ENCODE assay signal across 26 cellular contexts in the genomic region with DNA sequence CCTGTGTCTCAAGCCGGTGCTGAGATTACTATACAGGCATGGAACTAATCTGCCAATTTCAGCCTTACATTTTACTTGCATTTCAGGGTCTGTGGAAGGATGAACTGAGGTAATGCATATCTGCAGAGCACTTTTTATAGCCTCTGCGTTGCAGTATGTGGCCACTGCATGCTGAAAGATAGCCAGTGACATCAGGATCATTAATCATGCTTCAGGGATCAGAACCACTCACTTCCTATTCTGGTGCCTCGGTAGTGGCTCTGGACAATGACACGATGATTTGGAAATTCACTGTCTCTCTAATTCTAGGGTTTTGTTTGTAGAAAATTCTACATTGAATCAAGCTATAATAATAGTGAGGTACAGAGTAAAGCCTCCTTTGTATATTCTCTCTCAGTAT.
"Had no signal": no experiment of that assay in that cellular context is flagged by ENCODE, and none has a peak within 500 bp of the region (broad histone marks: within the 10 kb centered on the region; RNA-seq: fewer than 3 reads in every experiment).

No MANE protein-coding gene starts in this region.

- H3K27me3 Mint-ChIP-seq: activated B cell treated with CpG ODN at 0.5 μM for 24 hours; activated CD4-positive, alpha-beta T cell treated with anti-CD3 and anti-CD28 coated beads for 36 hours; activated naive CD8-positive, alpha-beta T cell; activated T-cell treated with anti-CD3 and anti-CD28 coated beads, Interleukin-2, amount 50 U/mL, for 24 hours; activated T-helper 17 cell treated with anti-CD3 and anti-CD28 coated beads, Interleukin-2, amount 50 U/mL, for 72 hours; progenitor cell of endocrine pancreas had no signal

- H3K4me1 Mint-ChIP-seq: activated B cell treated with CpG ODN at 0.5 μM for 24 hours; activated CD4-positive, alpha-beta T cell treated with anti-CD3 and anti-CD28 coated beads for 36 hours; activated T-helper 17 cell treated with anti-CD3 and anti-CD28 coated beads, Interleukin-2, amount 50 U/mL, for 72 hours; neural crest cell had no signal

- H3K36me3 ChIP-seq: adrenal gland, ascending aorta, brain microvascular endothelial cell, gastrocnemius medialis, upper lobe of left lung had no signal

- H3K9me3 ChIP-seq: adrenal gland, ascending aorta, gastrocnemius medialis, upper lobe of left lung had no signal

- H3K4me1 ChIP-seq: adrenal gland, ascending aorta, gastrocnemius medialis, upper lobe of left lung had no signal

- H3K27ac ChIP-seq: adrenal gland, ascending aorta, brain microvascular endothelial cell, gastrocnemius medialis, upper lobe of left lung had no signal

- H3K4me3 ChIP-seq: adrenal gland, ascending aorta, gastrocnemius medialis, upper lobe of left lung had no signal

- H3K27ac Mint-ChIP-seq: activated B cell treated with CpG ODN at 0.5 μM for 24 hours; activated CD4-positive, alpha-beta T cell treated with anti-CD3 and anti-CD28 coated beads for 36 hours; activated naive CD8-positive, alpha-beta T cell; activated T-cell treated with anti-CD3 and anti-CD28 coated beads, Interleukin-2, amount 50 U/mL, for 24 hours; activated T-helper 17 cell treated with anti-CD3 and anti-CD28 coated beads, Interleukin-2, amount 50 U/mL, for 72 hours; progenitor cell of endocrine pancreas; T-helper 1 cell treated with Interleukin-12 subunit alpha and Interleukin-12 subunit beta and Interleukin-4 antibody, amounts not matched to agents 30 μg/mL and 1 μg/mL, for 36 hours had no signal

- H3K36me3 Mint-ChIP-seq: activated naive CD8-positive, alpha-beta T cell had no signal

- H3K9me3 Mint-ChIP-seq: activated B cell treated with CpG ODN at 0.5 μM for 24 hours; activated T-cell treated with anti-CD3 and anti-CD28 coated beads, Interleukin-2, amount 50 U/mL, for 24 hours; neural crest cell; T-helper 1 cell treated with Interleukin-12 subunit alpha and Interleukin-12 subunit beta and Interleukin-4 antibody, amounts not matched to agents 30 μg/mL and 1 μg/mL, for 36 hours had no signal

- ATAC-seq: activated CD4-positive, alpha-beta T cell treated with anti-CD3 and anti-CD28 coated beads for 36 hours; activated T-helper 17 cell treated with anti-CD3 and anti-CD28 coated beads, Interleukin-2, amount 50 U/mL, for 72 hours; gastrocnemius medialis; left ventricle myocardium superior had no signal

- H3K4me3 Mint-ChIP-seq: activated B cell treated with CpG ODN at 0.5 μM for 24 hours; activated CD4-positive, alpha-beta T cell treated with anti-CD3 and anti-CD28 coated beads for 36 hours; activated naive CD8-positive, alpha-beta T cell; activated T-cell treated with anti-CD3 and anti-CD28 coated beads, Interleukin-2, amount 50 U/mL, for 24 hours; activated T-helper 17 cell treated with anti-CD3 and anti-CD28 coated beads, Interleukin-2, amount 50 U/mL, for 72 hours; neural crest cell; T-helper 1 cell treated with Interleukin-12 subunit alpha and Interleukin-12 subunit beta and Interleukin-4 antibody, amounts not matched to agents 30 μg/mL and 1 μg/mL, for 36 hours had no signal

- DNase-seq: activated B cell treated with CpG ODN at 0.5 μM for 24 hours; activated CD4-positive, alpha-beta T cell treated with anti-CD3 and anti-CD28 coated beads for 36 hours; activated CD4-positive, alpha-beta T cell treated with anti-CD3 and anti-CD28 coated beads, Interleukin-2, amount 50 U/mL, for 4 hours; activated CD8-positive, alpha-beta memory T cell treated with anti-CD3 and anti-CD28 coated beads for 24 hours; activated CD8-positive, alpha-beta memory T cell treated with anti-CD3 and anti-CD28 coated beads, Interleukin-2, amount 50 U/mL, for 4 hours; activated naive CD4-positive, alpha-beta T cell; activated T-cell treated with anti-CD3 and anti-CD28 coated beads, Interleukin-2, amount 50 U/mL, for 24 hours; adrenal gland; brain microvascular endothelial cell; central memory CD4-positive, alpha-beta T cell; dermis blood vessel endothelial cell; effector memory CD4-positive, alpha-beta T cell; gastrocnemius medialis; hippocampal formation; left ventricle myocardium superior; retina; stimulated activated CD4-positive, alpha-beta T cell treated with anti-CD3 and anti-CD28 coated beads, Interleukin-4, amount 100 ng/mL, for 24 hours; stimulated activated naive CD4-positive, alpha-beta T cell treated with Interleukin-2 at 50 U/mL for 16 hours; T1000; upper lobe of left lung had no signal

- H3K27me3 ChIP-seq: adrenal gland, ascending aorta, brain microvascular endothelial cell, gastrocnemius medialis, upper lobe of left lung had no signal
